ENCODE assay signal across 28 cellular contexts in the genomic region with DNA sequence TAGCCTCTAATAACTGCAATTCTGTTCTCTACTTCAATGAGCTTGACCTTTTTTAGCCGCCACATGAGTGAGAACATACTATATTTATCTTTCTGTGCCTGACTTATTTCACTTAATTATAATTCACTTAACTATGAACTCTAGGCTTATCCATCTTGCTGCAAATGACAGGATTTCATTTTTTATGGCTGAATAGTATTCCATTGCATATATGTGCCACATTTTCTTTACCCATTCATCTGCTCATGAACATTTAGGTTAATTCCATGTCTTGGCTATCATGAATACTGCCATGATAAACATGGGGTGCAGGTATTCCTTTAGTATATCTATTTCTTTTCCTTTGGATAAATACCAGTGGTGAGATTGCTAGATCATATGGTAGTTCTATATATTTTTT.
"Had no signal": no experiment of that assay in that cellular context is flagged by ENCODE, and none has a peak within 500 bp of the region (broad histone marks: within the 10 kb centered on the region; RNA-seq: fewer than 3 reads in every experiment).

No MANE protein-coding gene starts in this region.

- H3K4me1 ChIP-seq: colonic mucosa, gastrocnemius medialis, heart left ventricle had no signal

- H3K4me3 Mint-ChIP-seq: dendritic cell treated with granulocyte-macrophage colony-stimulating factor and Interleukin-4, amounts not matched to agents 40 ng/mL and 50 ng/mL, for 4 days; endodermal cell had no signal

- H2AFZ ChIP-seq: hepatocyte had no signal

- H3K36me3 ChIP-seq: colonic mucosa had no signal

- H3K27ac Mint-ChIP-seq: dendritic cell treated with granulocyte-macrophage colony-stimulating factor and Interleukin-4, amounts not matched to agents 40 ng/mL and 50 ng/mL, for 4 days; endodermal cell had no signal

- FAIRE-seq: colon, endometrium, endothelial cell of umbilical vein, frontal cortex had no signal

- H3K27ac ChIP-seq: colonic mucosa, coronary artery, epithelial cell of prostate, esophagus muscularis mucosa, esophagus squamous epithelium, foreskin keratinocyte, gastrocnemius medialis, gastroesophageal sphincter, heart left ventricle, heart right ventricle, hepatocyte had no signal

- H3K4me1 Mint-ChIP-seq: endodermal cell had no signal

- DNase-seq: colonic mucosa; cortex of kidney; dermis blood vessel endothelial cell; effector CD4-positive, alpha-beta T cell; effector CD8-positive, alpha-beta T cell; effector memory CD4-positive, alpha-beta T cell; endodermal cell; erythroblast; esophagus squamous epithelium; foreskin fibroblast; foreskin keratinocyte; foreskin melanocyte; gastrocnemius medialis; glutamatergic neuron; head of caudate nucleus; heart left ventricle; heart right ventricle had no signal

- H3K27me3 Mint-ChIP-seq: dendritic cell treated with granulocyte-macrophage colony-stimulating factor and Interleukin-4, amounts not matched to agents 40 ng/mL and 50 ng/mL, for 4 days had no signal

- H3K27me3 ChIP-seq: colonic mucosa, esophagus muscularis mucosa, esophagus squamous epithelium, foreskin keratinocyte, gastrocnemius medialis, gastroesophageal sphincter, heart left ventricle, heart right ventricle, hepatocyte had no signal

- H3K4me2 ChIP-seq: hepatocyte had no signal

- ATAC-seq: esophagus mucosa, foreskin keratinocyte, gastrocnemius medialis, gastroesophageal sphincter, heart left ventricle, heart right ventricle had no signal

- H3K4me3 ChIP-seq: colonic mucosa, coronary artery, esophagus muscularis mucosa, esophagus squamous epithelium, gastrocnemius medialis, gastroesophageal sphincter, heart left ventricle, heart right ventricle, hepatocyte had no signal

- H3K9me3 ChIP-seq: colonic mucosa, gastrocnemius medialis had no signal
